ENCODE assay signal across 8 cellular contexts in genomic region chr1:65254320-65255087, GRCh38. TPM values are rescaled to one million over a fixed set of nuclear protein-coding genes. Genes with fewer than 3 reads are reported as not detected.
DNase-seq lines count a peak whose midpoint lies in the region; ATAC-seq, FAIRE-seq and TF ChIP-seq lines count a peak whose summit lies in the region.

No MANE protein-coding gene starts in this region.

- TF ChIP-seq RAD21 in IMR-90 (IDR thresholded peaks at IDR 0.05; ENCODE audit: low read length) (no peak), neural cell (conservative IDR thresholded peaks at IDR 0.05) (no peak)

- peak overlapping the region; percentile 55 for H3K4me3 ChIP-seq in IMR-90 (ENCODE audit: insufficient read depth, low read depth, low read length)
- peak overlapping the region; percentile 55 for H3K4me3 ChIP-seq in fibroblast of pulmonary artery (replicated peaks; ENCODE audit: low read depth, low read length)
- H3K4me3 ChIP-seq in neural cell (ENCODE audit: low read length), result peak overlapping the region; percentile 88
- peak overlapping the region; percentile 78 to 95 (median 88) for H3K4me3 ChIP-seq in stomach

- intact Hi-C loops in IMR-90 (cut with micrococcal nuclease) (loop anchor here (5.0 kb wide), 1 partner anchor 168 kb away; the partner anchor contains the start of genes LEPR and LEPROT), stomach (cut with DNase I; ENCODE audit: low total_unique reads) (no loop called here)

- no peak overlapping the region for H4K8ac ChIP-seq in IMR-90 (ENCODE audit: low read depth in 2 of 2, low read length in 2 of 2)

- H2AFZ ChIP-seq in IMR-90 (replicated peaks; ENCODE audit: low read length, poor library complexity) (peak overlapping the region; percentile 89), neural cell (ENCODE audit: low read depth, low read length) (peak overlapping the region; percentile 29)

- no peak overlapping the region for H3K23ac ChIP-seq in IMR-90 (ENCODE audit: low read depth, low read length)

- no peak overlapping the region for H2AK5ac ChIP-seq in IMR-90 (ENCODE audit: low read depth, low read length)

- H3K79me2 ChIP-seq in neural cell (replicated peaks; ENCODE audit: insufficient read depth, low read length), result peaks cover 19% of the 10 kb centered on the region

- FAIRE-seq in RCC 7860 (lab: Jason Lieb, UNC), result no peak

- H3K79me1 ChIP-seq in IMR-90 (ENCODE audit: low read depth in 1 of 2, low read length in 2 of 2), result no peaks in the 10 kb centered on the region

- H4K20me1 ChIP-seq in IMR-90 (ENCODE audit: insufficient read depth, low read length) (no peaks in the 10 kb centered on the region), neural cell (ENCODE audit: insufficient read depth) (no peaks in the 10 kb centered on the region)

- H3K4me2 ChIP-seq in IMR-90 (ENCODE audit: low read depth, low read length) (peak overlapping the region; percentile 78), neural cell (ENCODE audit: low read length) (peak overlapping the region; percentile 76)

- TF ChIP-seq CTCF in IMR-90 (conservative IDR thresholded peaks at IDR 0.05; ENCODE audit: low read depth, low read length) (no peak), fibroblast of pulmonary artery (IDR thresholded peaks at IDR 0.05; ENCODE audit: low read length, missing control alignments) (no peak), neural cell (IDR thresholded peaks at IDR 0.05; ENCODE audit: poor library complexity, severe bottlenecking) (peak; percentile 50), stomach (IDR thresholded peaks at IDR 0.05) (peak in 1 of 7 experiments; percentile 20)

- DNase-seq in DMS79 (lab: John Stamatoyannopoulos, UW) (peak; percentile 51), IMR-90 (peak; percentile 30), RCC 7860 (ENCODE audit: low spot score) (peak; percentile 49), fibroblast of pulmonary artery (ENCODE audit: low read depth) (peak; percentile 46), stomach (peak; percentile 88)
- peak; percentile 66 to 74 for DNase-seq in activated T-helper 1 cell treated with anti-CD3 and anti-CD28 coated beads, Interleukin-2, amount 50 U/mL, for 16 hours (ENCODE audit: low read depth in 1 of 2, low spot score in 1 of 2)

- H3K27ac ChIP-seq in IMR-90 (ENCODE audit: insufficient read depth, low read length), result no peak overlapping the region
- peak overlapping the region; percentile 42 for H3K27ac ChIP-seq in neural cell (ENCODE audit: low read length)
- H3K27ac ChIP-seq in stomach, result peak overlapping the region; percentile 70 to 85 (median 78)

- no peak overlapping the region for H3K18ac ChIP-seq in IMR-90 (ENCODE audit: low read depth, low read length)

- no peaks in the 10 kb centered on the region; the same call in 1 of the 2 replicates for H3K9me1 ChIP-seq in IMR-90 (ENCODE audit: insufficient read depth, low read length)

- H2BK20ac ChIP-seq in IMR-90 (ENCODE audit: low read depth, low read length), result no peak overlapping the region

- H3K36me3 ChIP-seq in IMR-90 (ENCODE audit: control insufficient read depth, insufficient read depth, low read length) (no peaks in the 10 kb centered on the region), neural cell (ENCODE audit: insufficient read depth, low read length) (no peaks in the 10 kb centered on the region), stomach (no peaks in the 10 kb centered on the region)

- no peak overlapping the region for H4K5ac ChIP-seq in IMR-90 (ENCODE audit: low read depth, low read length)

- WGBS in IMR-90 (ENCODE audit: extremely low coverage in 2 of 2, insufficient read length in 1 of 2), 2 experiments, result 2% methylated on average over 36 of the region's 92 CpGs; no CpG with 5 or more reads in 1 of the 2 experiments
- WGBS in stomach, 5 donors, result 0 to 3% (median 1%) methylated on average over 14 to 92 of the region's 92 CpGs

- H3K14ac ChIP-seq in IMR-90 (replicated peaks; ENCODE audit: low read depth, low read length), result no peak overlapping the region

- no peaks in the 10 kb centered on the region for H3K9me2 ChIP-seq in neural cell (ENCODE audit: insufficient read depth, low read length)

- H4K91ac ChIP-seq in IMR-90 (ENCODE audit: insufficient read depth, low read depth, low read length), result no peak overlapping the region

- no peak overlapping the region for H2BK5ac ChIP-seq in IMR-90 (ENCODE audit: low read depth, low read length, poor library complexity, severe bottlenecking)

- CTCF ChIA-PET in IMR-90 (lab: Yijun Ruan, JAX), result interaction anchor here (0.5 to 1.7 kb wide), 4 partner anchors 18 to 1552 kb away, joined by 3 to 7 read pairs (median 4); no protein-coding TSS in a partner anchor

- no peak overlapping the region for H3K56ac ChIP-seq in IMR-90 (ENCODE audit: extremely low read depth, insufficient read depth, low read length)

- in situ Hi-C loops in IMR-90 (cut with MboI; ENCODE audit: low sequenced_read_pairs), result no loop called here

- TF ChIP-seq POLR2A in IMR-90 (IDR thresholded peaks at IDR 0.05; ENCODE audit: low read depth, low read length), result no peak
- no peak for TF ChIP-seq POLR2A in stomach (IDR thresholded peaks at IDR 0.05)

- peak; percentile 97 for ATAC-seq in GM21529 (IDR thresholded peaks at IDR 0.05; ENCODE audit: unreplicated experiment)
- ATAC-seq in IMR-90 (ENCODE audit: low read depth), result peak; percentile 99

- TF ChIP-seq EP300 in neural cell (conservative IDR thresholded peaks at IDR 0.05; ENCODE audit: poor library complexity, severe bottlenecking) (peak; percentile 32), stomach (IDR thresholded peaks at IDR 0.05) (no peak)

- POLR2A ChIA-PET in IMR-90 (lab: Charles Lee; ENCODE audit: unreplicated experiment), result no interaction called here

- peaks cover 6% of the 10 kb centered on the region for H3F3A ChIP-seq in neural cell (ENCODE audit: insufficient read depth, low read length, poor library complexity, severe bottlenecking)

- BruUV-seq in IMR-90 (replicated peaks; lab: Mats Ljungman, UMichigan), result no TSS peak

- no peak overlapping the region for H3K4ac ChIP-seq in IMR-90 (ENCODE audit: low read depth, low read length)

- H3K4me1 ChIP-seq in IMR-90 (ENCODE audit: control insufficient read depth, insufficient read depth, low read length) (no peaks in the 10 kb centered on the region; the same call in 1 of the 2 replicates), stomach (peaks cover 18 to 21% (median 20%) of the 10 kb centered on the region in 4 donors)

- H3K9ac ChIP-seq in IMR-90 (ENCODE audit: low read depth, low read length), result no peak overlapping the region
- H3K9ac ChIP-seq in neural cell (ENCODE audit: low read length), result peak overlapping the region; percentile 76

- dilution Hi-C loops in IMR-90 (cut with HindIII; ENCODE audit: low sequenced_read_pairs, unreplicated experiment), result no loop called here

- no peak overlapping the region for H2BK15ac ChIP-seq in IMR-90 (ENCODE audit: low read depth, low read length)

- no peaks in the 10 kb centered on the region for H3K9me3 ChIP-seq in IMR-90 (ENCODE audit: control insufficient read depth, insufficient read depth, low read length)
- no peaks in the 10 kb centered on the region for H3K9me3 ChIP-seq in neural cell (ENCODE audit: low read length)
- no peaks in the 10 kb centered on the region for H3K9me3 ChIP-seq in stomach

- no peak overlapping the region for H2BK120ac ChIP-seq in IMR-90 (ENCODE audit: low read depth, low read length)

- H2AK9ac ChIP-seq in IMR-90 (replicated peaks; ENCODE audit: low read depth, low read length, poor library complexity), result peak overlapping the region; percentile 52

- H3K27me3 ChIP-seq in IMR-90 (ENCODE audit: control insufficient read depth, insufficient read depth, low read length), result peaks cover 21% of the 10 kb centered on the region
- H3K27me3 ChIP-seq in neural cell (ENCODE audit: insufficient read depth, low read depth, low read length), result no peaks in the 10 kb centered on the region
- H3K27me3 ChIP-seq in stomach, result peaks cover 0 to 11% (median 8%) of the 10 kb centered on the region in 3 donors

TF ChIP-seq in IMR-90, 13 proteins besides CTCF, POLR2A, EP300 and RAD21:
- TF ChIP-seq MXI1 (IDR thresholded peaks at IDR 0.05; ENCODE audit: borderline replicate concordance, low read depth, low read length), result peak; percentile 15; the same call in 1 of the 2 replicates
- TF ChIP-seq MAFK (IDR thresholded peaks at IDR 0.05; ENCODE audit: low read depth, low read length), result no peak

TF ChIP-seq in neural cell, 6 proteins besides CTCF, POLR2A, EP300 and RAD21 (continues in another document):
- peak; percentile 32 for TF ChIP-seq REST (IDR thresholded peaks at IDR 0.05; ENCODE audit: borderline replicate concordance)
- TF ChIP-seq SMC3 (conservative IDR thresholded peaks at IDR 0.05; ENCODE audit: poor library complexity), result peak; percentile 56
- peak; percentile 68 for TF ChIP-seq MXI1 (conservative IDR thresholded peaks at IDR 0.05; ENCODE audit: poor library complexity, severe bottlenecking)

RNA-seq across cellular contexts. Expression of gene DNAJC6, which starts 54.8 kb away (rescaled TPM):
- total RNA-seq in IMR-90 (2012; rRNA removed) (0.18 and 0.28 TPM in 2 replicates), stomach (1 to 10 TPM in 2 of 5 donors, under 1 TPM in 2, not detected in 1; under 0.01 to 7.5 (median 3.2) TPM)
- polyA plus RNA-seq in IMR-90 (2012; rRNA removed) (0.05 and 0.13 TPM in 2 replicates), neural cell (47.1 and 47.8 TPM in 2 replicates), stomach (under 1 TPM; 0.45 to 0.92 (median 0.68) TPM)
- polyA plus RNA-seq in IMR-90 (2012; cell fraction: cytosol; rRNA removed), result 0.04 TPM in 1 of 2 replicates, not detected in the other
- polyA plus RNA-seq in IMR-90 (2012; cell fraction: nucleus; rRNA removed; ENCODE audit: low replicate concordance), result 0.05 and 0.13 TPM in 2 replicates
- 102 and 129 TPM in 2 replicates for polyA minus RNA-seq in neural cell

Comparison
In these comparisons a context has a peak if more than half of its experiments do, and no peak if none do; other contexts are left out.
1. DNase-seq: peak in every context shown above with its lines; median percentile 88 in stomach; 70 in activated T-helper 1 cell treated with anti-CD3 and anti-CD28 coated beads, Interleukin-2, amount 50 U/mL, for 16 hours; 51 in DMS79; 49 in RCC 7860; 46 in fibroblast of pulmonary artery; 30 in IMR-90.
2. RNA of gene DNAJC6, which starts 54.8 kb away (polyA plus RNA-seq): 47.1 to 47.8 TPM in neural cell; 0.45 to 0.92 TPM in stomach and 0.04 to 0.13 TPM in IMR-90; every median in the first group is over 10 times any median in the second.
3. Peak in every context shown above with its lines, with median percentiles within 50 percentile points of each other: H3K4me3 ChIP-seq.